Comparison of ENCODE assay signal across 11 cellular contexts in the genomic region with DNA sequence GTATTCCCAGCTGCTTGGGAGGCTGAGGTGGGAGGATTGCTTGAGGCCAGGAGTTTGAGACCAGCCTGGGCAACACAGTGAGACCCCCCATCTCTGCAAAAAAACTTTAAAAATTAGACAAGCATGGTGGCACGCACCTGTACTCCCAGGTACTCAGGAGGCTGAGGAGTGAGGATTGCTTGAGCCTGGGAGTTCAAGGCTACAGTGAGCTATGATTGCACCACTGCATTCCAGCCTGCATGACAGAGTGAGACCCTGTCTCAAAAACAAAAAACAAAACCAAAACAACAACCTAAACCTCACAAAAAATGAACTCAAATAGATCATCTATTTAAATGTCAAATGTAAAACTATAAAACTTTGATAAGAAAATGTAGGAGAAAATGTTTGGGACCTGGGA. TPM values are rescaled to one million over a fixed set of nuclear protein-coding genes. Genes with fewer than 3 reads are reported as not detected.
"Had no signal": no experiment of that assay in that cellular context is flagged by ENCODE, and none has a peak within 500 bp of the region (broad histone marks: within the 10 kb centered on the region; RNA-seq: fewer than 3 reads in every experiment).

No MANE protein-coding gene starts in this region.

RNA-seq across cellular contexts. Expression of a gene that starts 4.1 kb away (rescaled TPM):
- polyA plus RNA-seq: neural cell had no signal

RNA-seq across cellular contexts. Expression of a gene that starts 47.7 kb away (rescaled TPM):
- polyA plus RNA-seq: neural cell had no signal

RNA-seq across cellular contexts. Expression of a gene that starts 57.3 kb away (rescaled TPM):
- total RNA-seq: heart right ventricle, left cardiac atrium, left ventricle myocardium superior, lung microvascular endothelial cell, natural killer cell, osteoblast, right cardiac atrium, skeletal muscle tissue, thyroid gland, upper lobe of right lung had no signal
- polyA plus RNA-seq: heart right ventricle, neural cell, right cardiac atrium had no signal
